9 cellular contexts compared by ENCODE assay signal in the genomic region with DNA sequence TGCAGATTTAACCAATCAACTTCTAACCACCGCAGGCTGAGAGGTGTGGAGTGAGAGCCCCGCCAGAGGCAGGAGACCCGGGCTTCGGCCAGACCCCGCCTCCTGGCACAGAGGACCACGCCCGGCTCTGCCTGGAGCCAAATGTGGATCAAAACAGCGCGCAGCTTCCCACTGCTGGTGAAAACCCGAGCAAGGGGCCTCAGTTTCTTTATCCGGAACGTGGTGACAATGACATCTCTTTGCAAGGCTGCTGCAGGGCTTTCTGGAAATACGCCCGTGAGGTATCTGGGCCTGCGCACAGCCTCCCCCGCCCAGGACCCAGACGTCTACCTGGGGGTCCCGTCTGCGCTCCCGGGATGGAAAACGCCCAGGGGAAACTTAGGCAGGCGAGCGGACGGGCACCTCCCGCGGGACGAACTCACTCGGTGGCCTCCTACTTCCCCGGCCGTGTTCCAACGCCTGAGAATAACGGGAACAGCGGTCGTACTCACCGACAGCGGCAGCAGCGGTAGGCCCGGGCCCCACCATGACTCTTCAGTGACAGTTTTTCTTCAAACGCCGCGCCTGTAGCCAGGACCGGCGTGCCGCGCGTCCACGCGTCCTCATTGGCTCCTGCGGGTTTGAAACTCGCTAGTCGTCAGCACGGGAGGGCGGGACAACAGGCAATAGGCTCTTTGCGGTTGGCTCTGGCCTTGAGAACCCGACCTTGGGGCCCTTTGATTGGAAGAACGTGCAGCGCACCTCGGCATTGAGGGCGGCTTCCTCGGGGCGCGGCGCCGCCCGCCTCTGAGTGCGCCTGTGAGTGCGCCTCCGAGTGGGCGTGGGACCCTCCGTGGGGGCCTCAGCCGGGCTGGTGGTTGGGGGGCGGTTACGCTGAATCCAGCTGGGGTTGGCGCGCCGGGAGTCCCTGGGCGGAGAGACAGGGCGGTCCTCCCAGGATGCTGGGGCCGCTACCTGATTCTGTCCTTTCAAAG. TPM values are rescaled to one million over a fixed set of nuclear protein-coding genes. Genes with fewer than 3 reads are reported as not detected.
DNase-seq lines count a peak whose midpoint lies in the region; ATAC-seq, FAIRE-seq and TF ChIP-seq lines count a peak whose summit lies in the region.
"Had no signal": no experiment of that assay in that cellular context is flagged by ENCODE, and none has a peak within 500 bp of the region (broad histone marks: within the 10 kb centered on the region; RNA-seq: fewer than 3 reads in every experiment).

A gene with protein sequence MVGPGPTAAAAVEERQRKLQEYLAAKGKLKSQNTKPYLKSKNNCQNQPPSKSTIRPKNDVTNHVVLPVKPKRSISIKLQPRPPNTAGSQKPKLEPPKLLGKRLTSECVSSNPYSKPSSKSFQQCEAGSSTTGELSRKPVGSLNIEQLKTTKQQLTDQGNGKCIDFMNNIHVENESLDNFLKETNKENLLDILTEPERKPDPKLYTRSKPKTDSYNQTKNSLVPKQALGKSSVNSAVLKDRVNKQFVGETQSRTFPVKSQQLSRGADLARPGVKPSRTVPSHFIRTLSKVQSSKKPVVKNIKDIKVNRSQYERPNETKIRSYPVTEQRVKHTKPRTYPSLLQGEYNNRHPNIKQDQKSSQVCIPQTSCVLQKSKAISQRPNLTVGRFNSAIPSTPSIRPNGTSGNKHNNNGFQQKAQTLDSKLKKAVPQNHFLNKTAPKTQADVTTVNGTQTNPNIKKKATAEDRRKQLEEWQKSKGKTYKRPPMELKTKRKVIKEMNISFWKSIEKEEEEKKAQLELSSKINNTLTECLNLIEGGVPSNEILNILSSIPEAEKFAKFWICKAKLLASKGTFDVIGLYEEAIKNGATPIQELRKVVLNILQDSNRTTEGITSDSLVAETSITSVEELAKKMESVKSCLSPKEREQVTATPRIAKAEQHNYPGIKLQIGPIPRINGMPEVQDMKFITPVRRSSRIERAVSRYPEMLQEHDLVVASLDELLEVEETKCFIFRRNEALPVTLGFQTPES (minus strand): TSS at position 539 of the 974 bp plus-strand sequence. CDS start 11 bp downstream, at position 528.

- TF ChIP-seq CTCF in chondrocyte (IDR thresholded peaks at IDR 0.05) (peak; percentile 8), kidney (IDR thresholded peaks at IDR 0.05; ENCODE audit: borderline replicate concordance, extremely low read depth, insufficient read depth) (no peak)

- intact Hi-C loops in kidney (cut with DNase I): no loop called here

- peaks cover 0 to 2% of the 10 kb centered on the region in 2 donors for H3K4me1 ChIP-seq in kidney (ENCODE audit: control insufficient read depth in 1 of 2, insufficient read depth in 1 of 2, low read depth in 1 of 2, low read length in 2 of 2)

- H3K27me3 Mint-ChIP-seq in chondrocyte (ENCODE audit: low read depth): no peaks in the 10 kb centered on the region

- DNase-seq in Ammon's horn (ENCODE audit: low spot score) (peak; percentile 99), GM19239 (ENCODE audit: insufficient read length, low spot score) (peak; percentile 89), NCI-H510A treated with DMSO at 0.1 percent for 48 hours (lab: John Stamatoyannopoulos, UW) (peak; percentile 96), chondrocyte (ENCODE audit: low spot score) (peak; percentile 97), kidney (peak; percentile 97)
- DNase-seq in activated CD4-positive, alpha-beta T cell treated with anti-CD3 and anti-CD28 coated beads for 1 hour: peak; percentile 92
- peak; percentile 98 for DNase-seq in stimulated activated CD4-positive, alpha-beta T cell treated with anti-CD3 and anti-CD28 coated beads, Interleukin-15, amount 100 ng/mL, for 24 hours

- ATAC-seq in HG03442 (IDR thresholded peaks at IDR 0.05; ENCODE audit: unreplicated experiment): peak; percentile 97

- H3K9ac ChIP-seq in kidney (ENCODE audit: low read length in 2 of 2): peak within 1 kb of the TSS in 1 of 2 donors; percentile 36

- peak within 1 kb of the TSS; percentile 90 for H3K27ac Mint-ChIP-seq in chondrocyte (ENCODE audit: unreplicated experiment)

- FAIRE-seq in GM19239 (lab: Jason Lieb, UNC): peak; percentile 92
- FAIRE-seq in kidney (lab: Jason Lieb, UNC): peak; percentile 80
- FAIRE-seq: colon had no signal

- peak within 1 kb of the TSS; percentile 54 to 79 for H3K4me3 ChIP-seq in kidney (ENCODE audit: low read length in 2 of 2)

- no peaks in the 10 kb centered on the region for H3K9me3 ChIP-seq in kidney (ENCODE audit: control insufficient read depth in 1 of 2, low read length in 2 of 2)

- no peaks in the 10 kb centered on the region for H3K36me3 ChIP-seq in kidney (ENCODE audit: control insufficient read depth in 1 of 2, insufficient read depth in 2 of 2, low read length in 2 of 2)

- peaks cover 33% of the 10 kb centered on the region for H3K4me1 Mint-ChIP-seq in chondrocyte (ENCODE audit: low read depth)

- H3K27ac ChIP-seq in kidney (ENCODE audit: low read depth in 2 of 2, low read length in 2 of 2): no peak within 1 kb of the TSS

- H3K9me3 Mint-ChIP-seq in chondrocyte (ENCODE audit: low read depth): no peaks in the 10 kb centered on the region

- H3K4me3 Mint-ChIP-seq in chondrocyte (ENCODE audit: unreplicated experiment): peak within 1 kb of the TSS; percentile 92

- H3K36me3 Mint-ChIP-seq in chondrocyte (ENCODE audit: low read depth): no peaks in the 10 kb centered on the region

RNA-seq across cellular contexts. Expression of the gene that starts here (rescaled TPM):
- total RNA-seq in chondrocyte (3.4 to 6.1 TPM (median 5.1 TPM) in 3 replicates), kidney (0.88 TPM)
- not detected for polyA plus RNA-seq in kidney (ENCODE audit: insufficient read depth, low read depth, low replicate concordance)

Comparison
In these comparisons a context has a peak if more than half of its experiments do, and no peak if none do; other contexts are left out.
1. Peak in DNase-seq and H3K4me3 ChIP-seq in kidney; RNA of the gene not detected or under 1 TPM.